ENCODE assay signal across 1 cellular context in the genomic region with DNA sequence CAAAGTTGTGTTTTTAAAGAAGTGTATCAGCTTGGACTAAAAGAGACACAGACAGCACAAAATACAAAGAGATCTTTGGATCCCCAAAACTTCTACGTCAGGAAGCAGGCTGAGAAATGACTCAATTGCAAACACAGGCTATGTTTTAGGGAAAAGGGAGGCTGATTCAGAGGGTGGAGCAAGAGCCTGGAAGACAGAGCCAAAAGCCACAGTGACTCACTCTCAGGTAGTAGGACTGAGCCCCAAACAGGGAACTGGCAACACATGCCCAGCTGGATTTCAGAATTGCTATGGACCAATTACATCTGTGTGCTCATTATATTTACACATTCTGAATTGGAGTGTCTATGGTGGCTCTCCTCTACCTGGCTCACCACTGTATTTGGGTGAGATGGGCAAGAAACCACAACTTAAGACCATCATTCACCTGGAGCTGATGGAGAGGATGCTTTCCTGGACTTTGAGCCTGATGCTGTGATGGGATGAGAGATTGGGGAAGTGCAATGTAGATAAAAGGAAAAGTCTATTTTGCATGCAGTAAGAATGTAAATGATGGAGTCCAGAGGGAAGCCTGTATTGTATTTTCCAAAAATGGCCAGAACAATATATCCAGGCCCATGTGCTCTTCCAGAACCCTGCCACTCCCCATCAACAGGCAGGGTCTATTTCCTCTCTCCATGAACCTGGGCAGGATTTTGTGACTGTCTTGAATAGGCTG.
TF ChIP-seq lines count a peak whose summit lies in the region.

No MANE protein-coding gene starts in this region.

TF ChIP-seq in IMR-90, 13 proteins besides CTCF, POLR2A, EP300 and RAD21 (continued from another document):
- TF ChIP-seq, protein P1, sequence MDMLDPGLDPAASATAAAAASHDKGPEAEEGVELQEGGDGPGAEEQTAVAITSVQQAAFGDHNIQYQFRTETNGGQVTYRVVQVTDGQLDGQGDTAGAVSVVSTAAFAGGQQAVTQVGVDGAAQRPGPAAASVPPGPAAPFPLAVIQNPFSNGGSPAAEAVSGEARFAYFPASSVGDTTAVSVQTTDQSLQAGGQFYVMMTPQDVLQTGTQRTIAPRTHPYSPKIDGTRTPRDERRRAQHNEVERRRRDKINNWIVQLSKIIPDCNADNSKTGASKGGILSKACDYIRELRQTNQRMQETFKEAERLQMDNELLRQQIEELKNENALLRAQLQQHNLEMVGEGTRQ (IDR thresholded peaks at IDR 0.05; ENCODE audit: low read depth, low read length) = no peak
TF ChIP-seq in IMR-90: peak in this region for 3.
